ENCODE assay signal across 14 cellular contexts in the genomic region with DNA sequence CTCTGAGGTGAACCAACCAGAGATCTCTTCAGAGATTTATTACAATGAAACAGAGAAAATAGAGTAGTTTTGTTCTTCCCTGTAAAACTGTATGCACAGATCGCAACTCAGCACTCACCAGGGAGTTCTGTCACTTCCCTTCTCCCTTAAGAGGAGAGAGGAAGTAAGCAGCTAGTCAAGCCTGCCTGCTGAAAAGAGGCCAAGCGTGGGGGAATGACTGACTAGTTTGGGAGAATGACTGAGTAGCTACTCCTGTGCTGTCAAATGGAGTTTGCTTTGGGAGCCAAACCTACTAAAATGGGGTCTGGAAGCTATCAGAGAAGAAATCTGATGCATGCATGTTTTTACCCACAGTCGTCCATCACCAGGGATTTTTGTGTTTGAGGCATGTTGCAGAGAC. TPM values are rescaled to one million over a fixed set of nuclear protein-coding genes. Genes with fewer than 3 reads are reported as not detected.
A peak's percentile ranks its signal among the peaks of the same experiment; 100 is the strongest.
DNase-seq lines count a peak whose midpoint lies in the region; ATAC-seq, FAIRE-seq and TF ChIP-seq lines count a peak whose summit lies in the region.
"Had no signal": no experiment of that assay in that cellular context is flagged by ENCODE, and none has a peak within 500 bp of the region (broad histone marks: within the 10 kb centered on the region; RNA-seq: fewer than 3 reads in every experiment).

No MANE protein-coding gene starts in this region.

- H3K9ac ChIP-seq in GM12878 (ENCODE audit: control insufficient read depth, insufficient read depth, low read length) (no peak overlapping the region), MM.1S (ENCODE audit: low read length) (no peak overlapping the region)

- H3K9me2 ChIP-seq in MM.1S (replicated peaks; ENCODE audit: insufficient read depth, low read length) = no peaks in the 10 kb centered on the region

- POLR2A ChIA-PET in GM12878 (lab: Charles Lee) = no interaction called here

- TF ChIP-seq POLR2A in GM12878 (IDR thresholded peaks at IDR 0.05; ENCODE audit: low read depth, low read length) = no peak

- H3K27me3 Mint-ChIP-seq in naive B cell = peaks cover 0 to 8% (median 0%) of the 10 kb centered on the region in 3 donors

- H3F3A ChIP-seq in MM.1S (ENCODE audit: insufficient read depth, low read length) = no peaks in the 10 kb centered on the region

- H4K20me1 ChIP-seq in GM12878 (ENCODE audit: control insufficient read depth, insufficient read depth) = no peaks in the 10 kb centered on the region
- no peaks in the 10 kb centered on the region for H4K20me1 ChIP-seq in MM.1S (ENCODE audit: insufficient read depth, low read length)

- 0% methylated on average over 3 of the region's 3 CpGs for WGBS in GM12878 (ENCODE audit: insufficient coverage, insufficient replicate concordance, low lambda C conversion rate, missing lambda C conversion rate)

- intact Hi-C loops in GM12878 (cut with micrococcal nuclease; ENCODE audit: unreplicated experiment) = loop anchor here (5.0 to 10.0 kb wide), 6 partner anchors 57 to 869 kb away; partner anchors contain the start of gene LHFPL1

- no peaks in the 10 kb centered on the region for H3K36me3 ChIP-seq in GM12878 (ENCODE audit: control insufficient read depth in 2 of 2, insufficient read depth in 2 of 2, low read length in 1 of 2)
- H3K36me3 ChIP-seq in MM.1S (replicated peaks; ENCODE audit: insufficient read depth, low read length) = no peaks in the 10 kb centered on the region

- H3K36me3 Mint-ChIP-seq in naive B cell = no peaks in the 10 kb centered on the region
- H3K36me3 Mint-ChIP-seq: naive thymus-derived CD8-positive, alpha-beta T cell had no signal

- peak; percentile 57 for DNase-seq in CD1c-positive myeloid dendritic cell (ENCODE audit: extremely low spot score)
- no peak for DNase-seq in GM12878 (ENCODE audit: low read depth, low spot score)
- DNase-seq in naive B cell = no peak
- DNase-seq in MM.1S = no peak
- DNase-seq in stimulated activated naive CD4-positive, alpha-beta T cell (lab: John Stamatoyannopoulos, UW) = no peak
- no peak for DNase-seq in NAMALWA (ENCODE audit: low spot score)
- DNase-seq: activated CD4-positive, alpha-beta T cell treated with anti-CD3 and anti-CD28 coated beads, Interleukin-2, amount 10 ng/mL, durations not matched to agents 7 days and 5 days; activated naive CD4-positive, alpha-beta T cell; hippocampal formation; naive thymus-derived CD8-positive, alpha-beta T cell; NCI-H446 treated with DMSO at 0.1 percent for 48 hours; stimulated activated CD4-positive, alpha-beta T cell treated with anti-CD3 and anti-CD28 coated beads, Interleukin-15, amount 100 ng/mL, for 24 hours had no signal

- peak overlapping the region in 7 of 8 donors; percentile 23 to 81 (median 55) for H3K4me3 Mint-ChIP-seq in naive B cell
- H3K4me3 Mint-ChIP-seq: activated CD4-positive, alpha-beta T cell treated with anti-CD3 and anti-CD28 coated beads, Interleukin-2, amount 10 ng/mL, durations not matched to agents 7 days and 5 days; naive thymus-derived CD8-positive, alpha-beta T cell had no signal

- peak overlapping the region in 5 of 6 donors; percentile 38 to 89 (median 84) for H3K27ac Mint-ChIP-seq in naive B cell
- H3K27ac Mint-ChIP-seq: activated CD4-positive, alpha-beta T cell treated with anti-CD3 and anti-CD28 coated beads, Interleukin-2, amount 10 ng/mL, durations not matched to agents 7 days and 5 days; naive thymus-derived CD8-positive, alpha-beta T cell had no signal

- H3K4me3 ChIP-seq in GM12878 (no peak overlapping the region), MM.1S (ENCODE audit: low read length) (no peak overlapping the region)

- no peaks in the 10 kb centered on the region for H3K27me3 ChIP-seq in GM12878 (replicated peaks in 1 of 2; ENCODE audit: control insufficient read depth in 2 of 2, insufficient read depth in 2 of 2, low read length in 1 of 2)
- no peaks in the 10 kb centered on the region for H3K27me3 ChIP-seq in MM.1S (replicated peaks; ENCODE audit: insufficient read depth, low read length)

- H3K9me3 ChIP-seq in GM12878 (replicated peaks; ENCODE audit: control insufficient read depth, insufficient read depth, low read length) (no peaks in the 10 kb centered on the region), MM.1S (replicated peaks; ENCODE audit: insufficient read depth, low read length) (no peaks in the 10 kb centered on the region)

- RAD21 ChIA-PET in GM12878 (lab: Charles Lee; ENCODE audit: unreplicated experiment) = interaction anchor here (1.4 kb wide), 1 partner anchor 52 kb away, joined by 4 read pairs; no protein-coding TSS in a partner anchor

- SMC1A ChIA-PET in GM12878 (lab: Charles Lee; ENCODE audit: uncharacterized antibody, unreplicated experiment) = interaction anchor here (1.0 kb wide), 1 partner anchor 12 kb away, joined by 3 read pairs; no protein-coding TSS in a partner anchor

- H3K4me1 ChIP-seq in GM12878 (ENCODE audit: control insufficient read depth, insufficient read depth, low read length) = no peaks in the 10 kb centered on the region; the same call in 1 of the 2 replicates
- H3K4me1 ChIP-seq in MM.1S (ENCODE audit: low read length) = no peaks in the 10 kb centered on the region

- H3K4me2 ChIP-seq in GM12878 (ENCODE audit: control insufficient read depth, insufficient read depth) (no peak overlapping the region; the same call in 1 of the 2 replicates), MM.1S (ENCODE audit: low read depth, low read length) (no peak overlapping the region)

- peaks cover 6 to 15% (median 13%) of the 10 kb centered on the region in 3 donors for H3K4me1 Mint-ChIP-seq in naive B cell

- H3K27ac ChIP-seq in GM12878 (ENCODE audit: control insufficient read depth, insufficient read depth) = no peak overlapping the region
- no peak overlapping the region for H3K27ac ChIP-seq in MM.1S (ENCODE audit: low read length)

- H3K79me2 ChIP-seq in GM12878 (ENCODE audit: control insufficient read depth, insufficient read depth, low read length) = no peaks in the 10 kb centered on the region
- H3K79me2 ChIP-seq in MM.1S (ENCODE audit: low read length) = no peaks in the 10 kb centered on the region

- no TSS peak for BruUV-seq in GM12878 (replicated peaks; lab: Mats Ljungman, UMichigan)

- peak overlapping the region; percentile 3; the same call in 1 of the 2 replicates for H2AFZ ChIP-seq in GM12878 (ENCODE audit: control insufficient read depth, low read depth, low read length)
- no peak overlapping the region for H2AFZ ChIP-seq in MM.1S (ENCODE audit: low read length)

- CTCF ChIA-PET in GM12878 (lab: Yijun Ruan, JAX) = no interaction called here

- no peak for TF ChIP-seq EP300 in GM12878 (IDR thresholded peaks at IDR 0.05; ENCODE audit: borderline replicate concordance in 1 of 2, control insufficient read depth in 1 of 2, low read depth in 2 of 2, low read length in 2 of 2)

- TF ChIP-seq RAD21 in GM12878 (IDR thresholded peaks at IDR 0.05; ENCODE audit: insufficient read depth, low read depth, low read length) = no peak

- peak; percentile 51 for ATAC-seq in HG02885 (IDR thresholded peaks at IDR 0.05; ENCODE audit: poor library complexity, unreplicated experiment)
- ATAC-seq in GM12878 = peak; percentile 34
- peak; percentile 32 to 60 for ATAC-seq in naive B cell (ENCODE audit: low read depth in 2 of 2)
- no peak for ATAC-seq in HG03280 (IDR thresholded peaks at IDR 0.05; ENCODE audit: unreplicated experiment)
- ATAC-seq: naive thymus-derived CD8-positive, alpha-beta T cell had no signal

- TF ChIP-seq CTCF in GM12878 (IDR thresholded peaks at IDR 0.05 in 2 of 3, conservative IDR thresholded peaks at IDR 0.05 in 1 of 3; ENCODE audit: control insufficient read depth in 2 of 3, extremely low read depth in 1 of 3, insufficient read depth in 1 of 3, low read depth in 3 of 3, low read length in 3 of 3) (no peak), MM.1S (IDR thresholded peaks at IDR 0.05; ENCODE audit: low read length) (no peak)

- peaks cover 0 to 3% (median 2%) of the 10 kb centered on the region in 7 donors for H3K9me3 Mint-ChIP-seq in naive B cell
- H3K9me3 Mint-ChIP-seq: activated CD4-positive, alpha-beta T cell treated with anti-CD3 and anti-CD28 coated beads, Interleukin-2, amount 10 ng/mL, durations not matched to agents 7 days and 5 days; naive thymus-derived CD8-positive, alpha-beta T cell had no signal

- no peak for FAIRE-seq in GM12878 (lab: Jason Lieb, UNC)

- in situ Hi-C loops in GM12878 (cut with MboI) = no loop called here

TF ChIP-seq in GM12878, 131 proteins besides CTCF, POLR2A, EP300 and RAD21:
- TF ChIP-seq ZSCAN29 (IDR thresholded peaks at IDR 0.05) = no peak
- TF ChIP-seq SPI1 (IDR thresholded peaks at IDR 0.05; ENCODE audit: borderline replicate concordance, insufficient read depth, low read depth, low read length) = peak; percentile 49; the same call in 1 of the 2 replicates
TF ChIP-seq in GM12878: peak in this region for 1.

RNA-seq across cellular contexts. Expression of gene LHFPL1, which starts 54.5 kb away (rescaled TPM):
- total RNA-seq in GM12878 (2013; cell fraction: nucleolus; rRNA removed) = 11.0 and 13.1 TPM in 2 replicates
- total RNA-seq in GM12878 (2014; rRNA removed) (0.62 and 0.87 TPM in 2 replicates), GM12878 (2014; rRNA removed; fragmentation: Illumina TruSeq; extraction: Trizol) (0.76 and 0.78 TPM in 2 replicates), GM12878 (2021) (0.38 and 0.43 TPM in 2 replicates)
- not detected for polyA plus RNA-seq in GM12878 (2011; ENCODE audit: low read depth)
- polyA plus RNA-seq in GM12878 (2011; rRNA removed) (3.9 and 4.0 TPM in 2 replicates), GM12878 (2014; fragmentation: Illumina TruSeq; extraction: Trizol) (0.44 and 0.78 TPM in 2 replicates), GM12878 (2014; fragmentation: Nextera tagmentation; extraction: Ambion mirVana) (1 to 10 TPM in 1 of 2 experiments, under 1 TPM in 1; 0.80 to 1.5 TPM), GM12878 (2014; rRNA removed) (0.44 TPM in 2 replicates), GM12878 (2016; fragmentation: Nextera tagmentation; extraction: Ambion mirVana) (1 to 10 TPM in 1 of 2 experiments, under 1 TPM in 1; 0.82 to 1.0 TPM), naive B cell (ENCODE audit: low read depth in 6 of 6) (under 1 TPM in 1 of 6 donors, not detected in 5; 0.18 TPM)
- polyA plus RNA-seq in GM12878 (2011; cell fraction: cytosol; rRNA removed) = 2.7 and 2.8 TPM in 2 replicates
- polyA plus RNA-seq in GM12878 (2011; cell fraction: nucleus; rRNA removed) = 2.4 and 2.5 TPM in 2 replicates
- 0.27 and 0.41 TPM in 2 replicates for polyA plus RNA-seq in GM12878 (2012)
- polyA minus RNA-seq in GM12878 (2011; rRNA and poly(A)+ RNA removed) = 5.3 and 8.6 TPM in 2 replicates
- polyA minus RNA-seq in GM12878 (2011; cell fraction: cytosol; rRNA and poly(A)+ RNA removed) = 0.80 and 1.5 TPM in 2 replicates
- polyA minus RNA-seq in GM12878 (2011; cell fraction: nucleus; rRNA and poly(A)+ RNA removed) = 4.7 and 6.0 TPM in 2 replicates
